21 cellular contexts compared by ENCODE assay signal in genomic region chr18:22179174-22179573, GRCh38. TPM values are rescaled to one million over a fixed set of nuclear protein-coding genes. Genes with fewer than 3 reads are reported as not detected.
DNase-seq lines count a peak whose midpoint lies in the region; ATAC-seq, FAIRE-seq and TF ChIP-seq lines count a peak whose summit lies in the region.
"Had no signal": no experiment of that assay in that cellular context is flagged by ENCODE, and none has a peak within 500 bp of the region (broad histone marks: within the 10 kb centered on the region; RNA-seq: fewer than 3 reads in every experiment).

No MANE protein-coding gene starts in this region.

- TF ChIP-seq CTCF in mesothelial cell of epicardium (IDR thresholded peaks at IDR 0.05; ENCODE audit: unreplicated experiment): no peak
- no peak for TF ChIP-seq CTCF in upper lobe of right lung (IDR thresholded peaks at IDR 0.05)

- peak overlapping the region; percentile 83 for H3K27ac ChIP-seq in upper lobe of right lung
- H3K27ac ChIP-seq: 22Rv1, KMS-11 had no signal

- CTCF ChIA-PET in activated CD8-positive, alpha-beta memory T cell treated with anti-CD3 and anti-CD28 coated beads, Interleukin-2, amount 10 ng/mL, durations not matched to agents 7 days and 5 days (lab: Charles Lee): no interaction called here

- peak; percentile 84 for FAIRE-seq in colon (lab: Jason Lieb, UNC)
- FAIRE-seq: keratinocyte had no signal

- ATAC-seq in upper lobe of right lung (no peak), GM21367 (IDR thresholded peaks at IDR 0.05; ENCODE audit: unreplicated experiment) (no peak)
- ATAC-seq in activated CD8-positive, alpha-beta memory T cell treated with anti-CD3 and anti-CD28 coated beads, Interleukin-2, amount 10 ng/mL, durations not matched to agents 7 days and 5 days: no peak
- ATAC-seq: activated CD4-positive, alpha-beta T cell treated with anti-CD3 and anti-CD28 coated beads for 36 hours; stimulated activated effector memory CD8-positive, alpha-beta T cell treated with anti-CD3 and anti-CD28 coated beads, Interleukin-12 subunit alpha, Interleukin-12 subunit beta, amount 100 ng/mL, for 72 hours had no signal

- H3K4me1 ChIP-seq in upper lobe of right lung: peaks cover 40% of the 10 kb centered on the region
- H3K4me1 ChIP-seq: testis had no signal

- peak overlapping the region; percentile 47 for H3K4me3 Mint-ChIP-seq in mesothelial cell of epicardium
- H3K4me3 Mint-ChIP-seq in activated CD8-positive, alpha-beta memory T cell treated with anti-CD3 and anti-CD28 coated beads, Interleukin-2, amount 10 ng/mL, durations not matched to agents 7 days and 5 days: no peak overlapping the region
- H3K4me3 Mint-ChIP-seq: activated CD4-positive, alpha-beta T cell treated with anti-CD3 and anti-CD28 coated beads for 36 hours; activated naive CD8-positive, alpha-beta T cell treated with anti-CD3 and anti-CD28 coated beads, Interleukin-2, amount 10 ng/mL, durations not matched to agents 7 days and 5 days; B cell; stimulated activated effector memory CD8-positive, alpha-beta T cell treated with anti-CD3 and anti-CD28 coated beads, Interleukin-12 subunit alpha, Interleukin-12 subunit beta, amount 100 ng/mL, for 72 hours had no signal

- H3K27me3 Mint-ChIP-seq in mesothelial cell of epicardium (ENCODE audit: low read depth): peaks cover 40% of the 10 kb centered on the region
- H3K27me3 Mint-ChIP-seq in activated CD8-positive, alpha-beta memory T cell treated with anti-CD3 and anti-CD28 coated beads, Interleukin-2, amount 10 ng/mL, durations not matched to agents 7 days and 5 days: peaks cover 53% of the 10 kb centered on the region

- H3K27me3 ChIP-seq in upper lobe of right lung: peaks cover 3% of the 10 kb centered on the region
- H3K27me3 ChIP-seq: testis had no signal

- H3K9me3 ChIP-seq in upper lobe of right lung: no peaks in the 10 kb centered on the region
- H3K9me3 ChIP-seq: testis had no signal

- peak overlapping the region; percentile 1 for H3K4me3 ChIP-seq in upper lobe of right lung
- H3K4me3 ChIP-seq: testis had no signal

- peaks cover 25% of the 10 kb centered on the region for H3K36me3 ChIP-seq in upper lobe of right lung

- peak; percentile 40 for DNase-seq in NCI-H146 (lab: John Stamatoyannopoulos, UW)
- DNase-seq in NCI-H146 treated with DMSO at 0.1 percent for 48 hours (lab: John Stamatoyannopoulos, UW; ENCODE audit: unreplicated experiment): no peak
- DNase-seq in mesothelial cell of epicardium (ENCODE audit: low spot score in 2 of 2, unreplicated experiment in 2 of 2): no peak
- DNase-seq in upper lobe of right lung: no peak
- DNase-seq in activated CD8-positive, alpha-beta memory T cell treated with anti-CD3 and anti-CD28 coated beads, Interleukin-2, amount 10 ng/mL, durations not matched to agents 7 days and 5 days: no peak
- no peak for DNase-seq in NCI-H82 (lab: John Stamatoyannopoulos, UW)
- DNase-seq: activated CD4-positive, alpha-beta T cell treated with anti-CD3 and anti-CD28 coated beads for 36 hours; activated naive CD8-positive, alpha-beta T cell treated with anti-CD3 and anti-CD28 coated beads, Interleukin-2, amount 10 ng/mL, durations not matched to agents 7 days and 5 days; hypothalamus; NCI-H1048; NCI-H2081 treated with DMSO at 0.1 percent for 48 hours; NCI-H526; testis had no signal

- H3K4me1 Mint-ChIP-seq in mesothelial cell of epicardium: peaks cover 75% of the 10 kb centered on the region
- H3K4me1 Mint-ChIP-seq in activated CD8-positive, alpha-beta memory T cell treated with anti-CD3 and anti-CD28 coated beads, Interleukin-2, amount 10 ng/mL, durations not matched to agents 7 days and 5 days: no peaks in the 10 kb centered on the region
- H3K4me1 Mint-ChIP-seq: activated CD4-positive, alpha-beta T cell treated with anti-CD3 and anti-CD28 coated beads for 36 hours; activated naive CD8-positive, alpha-beta T cell treated with anti-CD3 and anti-CD28 coated beads, Interleukin-2, amount 10 ng/mL, durations not matched to agents 7 days and 5 days; B cell had no signal

- peak overlapping the region; percentile 79 for H3K27ac Mint-ChIP-seq in mesothelial cell of epicardium
- no peak overlapping the region for H3K27ac Mint-ChIP-seq in activated CD8-positive, alpha-beta memory T cell treated with anti-CD3 and anti-CD28 coated beads, Interleukin-2, amount 10 ng/mL, durations not matched to agents 7 days and 5 days
- H3K27ac Mint-ChIP-seq: activated CD4-positive, alpha-beta T cell treated with anti-CD3 and anti-CD28 coated beads for 36 hours; activated naive CD8-positive, alpha-beta T cell treated with anti-CD3 and anti-CD28 coated beads, Interleukin-2, amount 10 ng/mL, durations not matched to agents 7 days and 5 days; activated T-helper 2 cell treated with anti-CD3 and anti-CD28 coated beads, Interferon-gamma antibody, Interleukin-2, Interleukin-4, amounts not matched to agents 10 μg/mL and 5 μg/mL and 100 μg/mL, durations not matched to agents 14 hours and 24 hours and 36 hours; B cell; stimulated activated effector memory CD8-positive, alpha-beta T cell treated with anti-CD3 and anti-CD28 coated beads, Interleukin-12 subunit alpha, Interleukin-12 subunit beta, amount 100 ng/mL, for 72 hours had no signal

- H3K36me3 Mint-ChIP-seq in mesothelial cell of epicardium: peaks cover 52% of the 10 kb centered on the region
- H3K36me3 Mint-ChIP-seq in activated CD8-positive, alpha-beta memory T cell treated with anti-CD3 and anti-CD28 coated beads, Interleukin-2, amount 10 ng/mL, durations not matched to agents 7 days and 5 days: no peaks in the 10 kb centered on the region
- H3K36me3 Mint-ChIP-seq: activated naive CD8-positive, alpha-beta T cell treated with anti-CD3 and anti-CD28 coated beads, Interleukin-2, amount 10 ng/mL, durations not matched to agents 7 days and 5 days; stimulated activated effector memory CD8-positive, alpha-beta T cell treated with anti-CD3 and anti-CD28 coated beads, Interleukin-12 subunit alpha, Interleukin-12 subunit beta, amount 100 ng/mL, for 72 hours had no signal

- H3K9me3 Mint-ChIP-seq in mesothelial cell of epicardium: no peaks in the 10 kb centered on the region
- no peaks in the 10 kb centered on the region for H3K9me3 Mint-ChIP-seq in activated CD8-positive, alpha-beta memory T cell treated with anti-CD3 and anti-CD28 coated beads, Interleukin-2, amount 10 ng/mL, durations not matched to agents 7 days and 5 days (ENCODE audit: low read depth)
- H3K9me3 Mint-ChIP-seq: activated naive CD8-positive, alpha-beta T cell treated with anti-CD3 and anti-CD28 coated beads, Interleukin-2, amount 10 ng/mL, durations not matched to agents 7 days and 5 days; activated T-helper 2 cell treated with anti-CD3 and anti-CD28 coated beads, Interferon-gamma antibody, Interleukin-2, Interleukin-4, amounts not matched to agents 10 μg/mL and 5 μg/mL and 100 μg/mL, durations not matched to agents 14 hours and 24 hours and 36 hours; stimulated activated effector memory CD8-positive, alpha-beta T cell treated with anti-CD3 and anti-CD28 coated beads, Interleukin-12 subunit alpha, Interleukin-12 subunit beta, amount 100 ng/mL, for 72 hours had no signal

- intact Hi-C loops in upper lobe of right lung (cut with DNase I): loop anchor here (10.0 kb wide), 1 partner anchor 376 kb away; no protein-coding TSS in a partner anchor

RNA-seq across cellular contexts. Expression of gene GATA6, which starts 9.8 kb away (rescaled TPM):
- total RNA-seq in mesothelial cell of epicardium (99.0 to 108 TPM (median 106 TPM) in 3 replicates), upper lobe of right lung (32.2 TPM)
- total RNA-seq in activated CD8-positive, alpha-beta memory T cell treated with anti-CD3 and anti-CD28 coated beads, Interleukin-2, amount 10 ng/mL, durations not matched to agents 7 days and 5 days: not detected
- total RNA-seq: activated CD4-positive, alpha-beta T cell treated with anti-CD3 and anti-CD28 coated beads for 36 hours; activated T-helper 2 cell treated with anti-CD3 and anti-CD28 coated beads, Interferon-gamma antibody, Interleukin-2, Interleukin-4, amounts not matched to agents 10 μg/mL and 5 μg/mL and 100 μg/mL, durations not matched to agents 14 hours and 24 hours and 36 hours; B cell had no signal

Comparison
In these comparisons a context has a peak if more than half of its experiments do, and no peak if none do; other contexts are left out.
1. RNA of gene GATA6, which starts 9.8 kb away (total RNA-seq): 99.0 to 108 TPM in mesothelial cell of epicardium and 32.2 TPM in upper lobe of right lung (single experiment); not detected in activated CD8-positive, alpha-beta memory T cell treated with anti-CD3 and anti-CD28 coated beads, Interleukin-2, amount 10 ng/mL, durations not matched to agents 7 days and 5 days; every median in the first group is over 10 times any median in the second.